ENCODE assay signal across 8 cellular contexts in genomic region chr13:103188688-103189326, GRCh38.
A peak's percentile ranks its signal among the peaks of the same experiment; 100 is the strongest.
DNase-seq lines count a peak whose midpoint lies in the region; ATAC-seq and TF ChIP-seq lines count a peak whose summit lies in the region.

No MANE protein-coding gene starts in this region.

- ATAC-seq in GM23338 (no peak), GM18870 (IDR thresholded peaks at IDR 0.05; ENCODE audit: unreplicated experiment) (no peak)

- TF ChIP-seq POLR2A in sigmoid colon (IDR thresholded peaks at IDR 0.05) = no peak

- H3K27ac Mint-ChIP-seq in GM23338 = no peak overlapping the region

- H3K9me2 ChIP-seq in GM23338 (ENCODE audit: insufficient read depth) = no peaks in the 10 kb centered on the region

- intact Hi-C loops in sigmoid colon (cut with DNase I) = no loop called here
- intact Hi-C loops in posterior vena cava (cut with DNase I) = no loop called here

- H3K4me1 ChIP-seq in GM23338 (ENCODE audit: insufficient read depth) (no peaks in the 10 kb centered on the region), sigmoid colon (no peaks in the 10 kb centered on the region)

- H3K4me2 ChIP-seq in GM23338 = no peak overlapping the region

- TF ChIP-seq EP300 in sigmoid colon (IDR thresholded peaks at IDR 0.05) = no peak

- H3K9me3 Mint-ChIP-seq in GM23338 = no peaks in the 10 kb centered on the region

- H3K4me1 Mint-ChIP-seq in GM23338 = peaks cover 20% of the 10 kb centered on the region

- H3K4me3 ChIP-seq in GM23338 = no peak overlapping the region
- H3K4me3 ChIP-seq in epithelial cell of esophagus (ENCODE audit: low read length) = no peak overlapping the region
- H3K4me3 ChIP-seq in sigmoid colon = no peak overlapping the region

- H3K27me3 Mint-ChIP-seq in GM23338 (ENCODE audit: insufficient read depth, low read depth, poor library complexity) = peaks cover 3% of the 10 kb centered on the region

- no peaks in the 10 kb centered on the region for H3K79me2 ChIP-seq in GM23338 (replicated peaks; ENCODE audit: insufficient read depth)

- no peak overlapping the region for H2AFZ ChIP-seq in GM23338

- H3K36me3 ChIP-seq in GM23338 (ENCODE audit: insufficient read depth) = no peaks in the 10 kb centered on the region
- no peaks in the 10 kb centered on the region for H3K36me3 ChIP-seq in sigmoid colon

- H3K4me3 Mint-ChIP-seq in GM23338 = no peak overlapping the region

- H3K27ac ChIP-seq in GM23338 (ENCODE audit: low read depth) (no peak overlapping the region), sigmoid colon (no peak overlapping the region)

- H3K27me3 ChIP-seq in GM23338 (ENCODE audit: insufficient read depth) (no peaks in the 10 kb centered on the region), sigmoid colon (no peaks in the 10 kb centered on the region)

- H3K36me3 Mint-ChIP-seq in GM23338 (ENCODE audit: low read depth) = no peaks in the 10 kb centered on the region

- TF ChIP-seq CTCF in GM23338 (conservative IDR thresholded peaks at IDR 0.05; ENCODE audit: low read depth in 2 of 2) (peak in 1 of 2 experiments; percentile 81; a peak in 3 of 4 replicates), epithelial cell of esophagus (IDR thresholded peaks at IDR 0.05; ENCODE audit: insufficient read depth, low read depth, low read length, missing control alignments) (peak; percentile 52), sigmoid colon (IDR thresholded peaks at IDR 0.05) (peak in 3 of 4 experiments; percentile 8 to 37 (median 28))

- WGBS in sigmoid colon, 2 donors = 33 to 37% methylated on average over 3 of the region's 3 CpGs

- H3F3A ChIP-seq in GM23338 (replicated peaks; ENCODE audit: low read depth) = no peaks in the 10 kb centered on the region

- H3K9me3 ChIP-seq in sigmoid colon = no peaks in the 10 kb centered on the region

- DNase-seq in DMS114 treated with DMSO at 0.1 percent for 48 hours (lab: John Stamatoyannopoulos, UW; ENCODE audit: unreplicated experiment) (peak; percentile 54), GM23338 (ENCODE audit: low spot score) (peak; percentile 57), NCI-H69 (lab: John Stamatoyannopoulos, UW) (peak; percentile 50), epithelial cell of esophagus (ENCODE audit: low read depth) (peak; percentile 47), sigmoid colon (no peak), ureter (ENCODE audit: low spot score) (no peak), posterior vena cava (ENCODE audit: low spot score) (no peak)

- H4K20me1 ChIP-seq in GM23338 (replicated peaks; ENCODE audit: insufficient read depth) = no peaks in the 10 kb centered on the region

TF ChIP-seq in GM23338, 12 proteins besides CTCF, POLR2A, EP300 and RAD21 (continues in another document):
- TF ChIP-seq CREB1 (CRISPR knock-in tag; IDR thresholded peaks at IDR 0.05; ENCODE audit: low read depth) = no peak
- no peak for TF ChIP-seq ZNF462 (CRISPR knock-in tag; IDR thresholded peaks at IDR 0.05)
- TF ChIP-seq JUNB (IDR thresholded peaks at IDR 0.05; ENCODE audit: unreplicated experiment) = no peak
- no peak for TF ChIP-seq EZH2 (IDR thresholded peaks at IDR 0.05; ENCODE audit: low read depth, unreplicated experiment)
- TF ChIP-seq EZH2phosphoT487 (IDR thresholded peaks at IDR 0.05; ENCODE audit: unreplicated experiment) = no peak
- no peak for TF ChIP-seq NANOG (IDR thresholded peaks at IDR 0.05; ENCODE audit: borderline replicate concordance)
- no peak for TF ChIP-seq REST (IDR thresholded peaks at IDR 0.05; ENCODE audit: unreplicated experiment)
- TF ChIP-seq ZNF114 (CRISPR knock-in tag; IDR thresholded peaks at IDR 0.05) = no peak
- TF ChIP-seq ETS1 (IDR thresholded peaks at IDR 0.05) = no peak
- TF ChIP-seq POLR2AphosphoS5 (IDR thresholded peaks at IDR 0.05; ENCODE audit: low read depth) = no peak
- no peak for TF ChIP-seq ZNF331 (CRISPR knock-in tag; IDR thresholded peaks at IDR 0.05; ENCODE audit: low read depth)

Comparison
In these comparisons a context has a peak if more than half of its experiments do, and no peak if none do; other contexts are left out.
1. DNase-seq: peak in DMS114 treated with DMSO at 0.1 percent for 48 hours (single experiment), GM23338 (single experiment), NCI-H69 (single experiment) and epithelial cell of esophagus (single experiment); none in sigmoid colon (single experiment), ureter (single experiment) and posterior vena cava (single experiment).